In the genomic region with DNA sequence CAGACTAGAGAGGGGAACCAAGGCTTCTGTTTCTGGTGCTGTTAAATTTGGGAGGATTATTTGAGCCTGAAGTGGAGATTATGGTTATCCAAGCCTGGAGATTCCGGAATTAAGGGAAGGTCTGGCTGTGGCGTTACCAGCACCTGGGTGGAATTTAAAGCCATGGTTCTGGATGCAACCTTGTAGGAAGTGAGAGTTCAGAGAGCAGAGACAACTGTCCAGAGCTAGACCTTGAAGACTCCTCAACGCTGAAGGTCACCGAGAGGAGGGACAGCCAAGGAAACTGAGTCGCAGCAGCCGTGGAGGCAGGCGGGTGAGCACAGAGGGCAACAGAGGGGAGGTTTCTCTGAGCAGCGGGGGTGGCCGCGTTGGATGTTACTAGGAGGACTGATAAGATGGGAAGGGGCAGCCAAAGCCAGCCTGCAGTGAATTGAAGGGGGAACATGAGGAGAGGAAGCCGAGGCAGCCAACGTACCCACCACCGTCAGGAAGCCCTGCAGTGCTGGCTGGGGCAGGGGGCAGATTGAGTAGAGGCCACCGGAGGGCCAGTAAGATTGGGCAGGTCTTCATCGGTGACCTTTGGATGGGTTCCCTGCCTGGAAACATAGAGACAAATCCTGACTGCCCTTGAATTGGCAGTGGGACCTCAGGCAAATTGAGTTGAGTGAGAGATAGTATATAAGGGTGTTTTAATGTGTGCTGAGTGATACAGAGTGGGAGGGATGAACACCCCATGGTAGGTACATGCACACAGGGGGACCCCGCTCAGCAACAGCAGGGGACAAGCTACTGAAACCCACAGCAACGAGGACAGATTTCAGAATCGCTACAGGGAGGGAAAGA, we compare ENCODE assay signal across 21 cellular contexts.
DNase-seq lines count a peak whose midpoint lies in the region; ATAC-seq and TF ChIP-seq lines count a peak whose summit lies in the region.
"Had no signal": no experiment of that assay in that cellular context is flagged by ENCODE, and none has a peak within 500 bp of the region (broad histone marks: within the 10 kb centered on the region; RNA-seq: fewer than 3 reads in every experiment).

No MANE protein-coding gene starts in this region.

- no peaks in the 10 kb centered on the region for H4K20me1 ChIP-seq in GM23248 (ENCODE audit: insufficient read depth)

- DNase-seq in CD14-positive monocyte (ENCODE audit: low spot score) (peak; percentile 36), neuronal stem cell (ENCODE audit: low spot score) (no peak), GM23248 (no peak)
- DNase-seq in activated naive CD8-positive, alpha-beta T cell treated with anti-CD3 and anti-CD28 coated beads, Interleukin-2, amount 50 U/mL, for 24 hours: no peak
- no peak for DNase-seq in activated T-cell treated with anti-CD3 and anti-CD28 coated beads, Interleukin-2, amount 50 U/mL, for 1 hour
- DNase-seq: ACHN; CD4-positive, alpha-beta T cell; heart right ventricle; mesendoderm; NCI-H1417; NCI-H748 treated with DMSO at 0.1 percent for 48 hours; PC-9; stimulated activated CD4-positive, alpha-beta T cell treated with anti-CD3 and anti-CD28 coated beads, Interleukin-12 subunit alpha, Interleukin-12 subunit beta, amount 100 ng/mL, for 4 hours had no signal

- no peaks in the 10 kb centered on the region for H3K79me2 ChIP-seq in GM23248 (ENCODE audit: insufficient read depth)

- H3K4me3 ChIP-seq in neuronal stem cell (ENCODE audit: low read length in 2 of 2): no peak overlapping the region
- no peak overlapping the region for H3K4me3 ChIP-seq in GM23248
- H3K4me3 ChIP-seq: HAP-1, heart right ventricle, neural progenitor cell, PC-9, SJSA1, tibial artery had no signal

- H3K36me3 ChIP-seq in neuronal stem cell (replicated peaks in 1 of 2; ENCODE audit: control insufficient read depth in 2 of 2, insufficient read depth in 2 of 2, low read length in 2 of 2) (no peaks in the 10 kb centered on the region), GM23248 (ENCODE audit: low read depth) (no peaks in the 10 kb centered on the region)
- H3K36me3 ChIP-seq: HAP-1, heart right ventricle, neural progenitor cell, SJSA1, tibial artery had no signal

- intact Hi-C loops in CD14-positive monocyte (cut with micrococcal nuclease): no loop called here

- no peak overlapping the region for H4K91ac ChIP-seq in neuronal stem cell (ENCODE audit: low read depth, low read length, poor library complexity)

- no peaks in the 10 kb centered on the region for H3K79me1 ChIP-seq in neuronal stem cell (ENCODE audit: low read depth, low read length)

- H3K9me3 ChIP-seq in neuronal stem cell (replicated peaks in 1 of 2; ENCODE audit: control insufficient read depth in 2 of 2, insufficient read depth in 1 of 2, low read depth in 1 of 2, low read length in 2 of 2) (no peaks in the 10 kb centered on the region), GM23248 (ENCODE audit: low read depth) (no peaks in the 10 kb centered on the region)
- H3K9me3 ChIP-seq: HAP-1, heart right ventricle, SJSA1, tibial artery had no signal

- H3K18ac ChIP-seq in neuronal stem cell (ENCODE audit: low read length): no peak overlapping the region

- ATAC-seq in HG03342 (IDR thresholded peaks at IDR 0.05; ENCODE audit: unreplicated experiment) (peak; percentile 26), GM21367 (IDR thresholded peaks at IDR 0.05; ENCODE audit: unreplicated experiment) (no peak), HG03521 (IDR thresholded peaks at IDR 0.05; ENCODE audit: unreplicated experiment) (no peak)
- peak; percentile 53 for ATAC-seq in activated naive CD8-positive, alpha-beta T cell treated with anti-CD3 and anti-CD28 coated beads, Interleukin-2, amount 50 U/mL, for 24 hours
- ATAC-seq: heart right ventricle had no signal

- no peak overlapping the region for H4K8ac ChIP-seq in neuronal stem cell (ENCODE audit: low read depth, low read length)

- H2BK5ac ChIP-seq in neuronal stem cell (ENCODE audit: low read length): no peak overlapping the region

- H3K27me3 Mint-ChIP-seq in CD14-positive monocyte (ENCODE audit: low read depth in 3 of 3): peaks cover 2 to 5% (median 4%) of the 10 kb centered on the region in 3 donors
- peaks cover 9% of the 10 kb centered on the region for H3K27me3 Mint-ChIP-seq in activated naive CD8-positive, alpha-beta T cell treated with anti-CD3 and anti-CD28 coated beads, Interleukin-2, amount 50 U/mL, for 24 hours

- peaks cover 0 to 3% (median 0%) of the 10 kb centered on the region in 7 donors for H3K9me3 Mint-ChIP-seq in CD14-positive monocyte
- H3K9me3 Mint-ChIP-seq in activated naive CD8-positive, alpha-beta T cell treated with anti-CD3 and anti-CD28 coated beads, Interleukin-2, amount 50 U/mL, for 24 hours: no peaks in the 10 kb centered on the region
- H3K9me3 Mint-ChIP-seq: activated naive CD4-positive, alpha-beta T cell treated with anti-CD3 and anti-CD28 coated beads, Interleukin-2, amount 10 ng/mL, durations not matched to agents 7 days and 5 days; CD4-positive, alpha-beta T cell; neural progenitor cell had no signal

- in situ Hi-C loops in GM23248 (cut with MboI): no loop called here

- no peak for TF ChIP-seq CTCF in CD14-positive monocyte (IDR thresholded peaks at IDR 0.05)

- peak overlapping the region in 1 of 7 donors; percentile 7 for H3K27ac Mint-ChIP-seq in CD14-positive monocyte
- peak overlapping the region; percentile 85 for H3K27ac Mint-ChIP-seq in activated naive CD8-positive, alpha-beta T cell treated with anti-CD3 and anti-CD28 coated beads, Interleukin-2, amount 50 U/mL, for 24 hours
- H3K27ac Mint-ChIP-seq: activated naive CD4-positive, alpha-beta T cell treated with anti-CD3 and anti-CD28 coated beads, Interleukin-2, amount 10 ng/mL, durations not matched to agents 7 days and 5 days; CD4-positive, alpha-beta T cell; neural progenitor cell had no signal

- peaks cover 10% of the 10 kb centered on the region; the same call in 1 of the 2 replicates for H3F3A ChIP-seq in GM23248 (ENCODE audit: insufficient read depth)

- H2BK12ac ChIP-seq in neuronal stem cell (ENCODE audit: low read length): peak overlapping the region; percentile 14

- no peak overlapping the region for H3K9ac ChIP-seq in neuronal stem cell (ENCODE audit: low read depth, low read length, poor library complexity)
- no peak overlapping the region for H3K9ac ChIP-seq in GM23248
- H3K9ac ChIP-seq: neural progenitor cell had no signal

- no CpG with 5 or more reads among the region's 18 CpGs for WGBS in neuronal stem cell (ENCODE audit: extremely low coverage in 2 of 2, insufficient read length in 2 of 2, insufficient replicate concordance in 1 of 2), 2 donors
- 79 to 82% methylated on average over 18 of the region's 18 CpGs for WGBS in GM23248 (ENCODE audit: low coverage in 1 of 2, low lambda C conversion rate in 2 of 2, missing lambda C conversion rate in 2 of 2), 2 experiments

- peaks cover 22% of the 10 kb centered on the region for H3K4me1 Mint-ChIP-seq in CD14-positive monocyte
- peaks cover 27% of the 10 kb centered on the region for H3K4me1 Mint-ChIP-seq in activated naive CD8-positive, alpha-beta T cell treated with anti-CD3 and anti-CD28 coated beads, Interleukin-2, amount 50 U/mL, for 24 hours

- H3K4me2 ChIP-seq in neuronal stem cell (ENCODE audit: insufficient read depth, low read length, poor library complexity, severe bottlenecking): no peak overlapping the region
- no peak overlapping the region for H3K4me2 ChIP-seq in GM23248 (ENCODE audit: unreplicated experiment)
- H3K4me2 ChIP-seq: neural progenitor cell, PC-9 had no signal

- no peak overlapping the region for H3K4me3 Mint-ChIP-seq in CD14-positive monocyte
- H3K4me3 Mint-ChIP-seq in activated naive CD8-positive, alpha-beta T cell treated with anti-CD3 and anti-CD28 coated beads, Interleukin-2, amount 50 U/mL, for 24 hours: peak overlapping the region; percentile 1
- H3K4me3 Mint-ChIP-seq: activated naive CD4-positive, alpha-beta T cell treated with anti-CD3 and anti-CD28 coated beads, Interleukin-2, amount 10 ng/mL, durations not matched to agents 7 days and 5 days; CD4-positive, alpha-beta T cell; neural progenitor cell had no signal

- H3K27ac ChIP-seq in neuronal stem cell (replicated peaks; ENCODE audit: low read length) (no peak overlapping the region), GM23248 (no peak overlapping the region)
- H3K27ac ChIP-seq: heart right ventricle, neural progenitor cell, PC-9, SJSA1, tibial artery had no signal

- H3K23ac ChIP-seq in neuronal stem cell (ENCODE audit: low read depth, low read length, poor library complexity): peak overlapping the region; percentile 62

- no peaks in the 10 kb centered on the region for H3K36me3 Mint-ChIP-seq in CD14-positive monocyte
- no peaks in the 10 kb centered on the region for H3K36me3 Mint-ChIP-seq in activated naive CD8-positive, alpha-beta T cell treated with anti-CD3 and anti-CD28 coated beads, Interleukin-2, amount 50 U/mL, for 24 hours (ENCODE audit: low read depth)
- H3K36me3 Mint-ChIP-seq: activated naive CD4-positive, alpha-beta T cell treated with anti-CD3 and anti-CD28 coated beads, Interleukin-2, amount 10 ng/mL, durations not matched to agents 7 days and 5 days; neural progenitor cell had no signal

- peaks cover 0 to 41% (median 0%) of the 10 kb centered on the region in 3 experiments for H3K27me3 ChIP-seq in neuronal stem cell (ENCODE audit: control insufficient read depth in 3 of 3, insufficient read depth in 3 of 3, low read depth in 1 of 3, low read length in 3 of 3)
- no peaks in the 10 kb centered on the region for H3K27me3 ChIP-seq in GM23248 (replicated peaks; ENCODE audit: insufficient read depth)
- H3K27me3 ChIP-seq: heart right ventricle, neural progenitor cell, SJSA1, tibial artery had no signal

- peak overlapping the region; percentile 32 for H3K14ac ChIP-seq in neuronal stem cell (ENCODE audit: low read length)

- no peak overlapping the region for H2BK120ac ChIP-seq in neuronal stem cell (ENCODE audit: low read depth, low read length)

- H2BK15ac ChIP-seq in neuronal stem cell (ENCODE audit: low read length): no peak overlapping the region

- H2AFZ ChIP-seq in neuronal stem cell (ENCODE audit: low read length) (no peak overlapping the region), GM23248 (no peak overlapping the region)
- H2AFZ ChIP-seq: neural progenitor cell, PC-9 had no signal

- H2AK5ac ChIP-seq in neuronal stem cell (ENCODE audit: low read depth, low read length): peak overlapping the region; percentile 24

- H3K4ac ChIP-seq in neuronal stem cell (ENCODE audit: low read length): no peak overlapping the region

- H3K4me1 ChIP-seq in neuronal stem cell (ENCODE audit: control insufficient read depth in 2 of 2, insufficient read depth in 1 of 2, low read depth in 1 of 2, low read length in 2 of 2) (peaks cover 0 to 11% of the 10 kb centered on the region in 2 donors), GM23248 (ENCODE audit: insufficient read depth) (peaks cover 13% of the 10 kb centered on the region)

- no peaks in the 10 kb centered on the region for H3K9me2 ChIP-seq in GM23248 (ENCODE audit: insufficient read depth)

Comparison
In these comparisons a context has a peak if more than half of its experiments do, and no peak if none do; other contexts are left out.
1. ATAC-seq: peak in HG03342 (single experiment) and activated naive CD8-positive, alpha-beta T cell treated with anti-CD3 and anti-CD28 coated beads, Interleukin-2, amount 50 U/mL, for 24 hours (single experiment); none in GM21367 (single experiment) and HG03521 (single experiment).